In the genomic region with DNA sequence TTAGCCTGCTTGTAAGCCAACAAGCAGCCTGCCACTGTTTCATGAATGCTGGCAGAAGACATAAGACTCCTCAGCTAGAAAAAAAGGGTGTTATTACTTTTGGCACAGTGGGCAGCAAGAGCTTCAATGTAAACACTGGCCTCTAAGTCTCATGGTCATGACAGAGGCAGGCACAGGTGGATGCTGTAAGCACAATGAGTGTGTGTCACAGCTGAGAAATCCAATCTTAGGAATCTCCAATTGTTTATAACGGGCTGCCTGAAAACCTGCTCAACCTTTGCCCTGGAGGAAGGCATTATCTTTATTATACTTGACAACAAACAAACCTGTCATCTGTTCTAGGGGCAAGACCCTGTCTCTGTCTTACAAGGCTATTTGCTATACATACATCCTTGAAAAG, we compare ENCODE assay signal across 20 cellular contexts.
A peak's percentile ranks its signal among the peaks of the same experiment; 100 is the strongest.
DNase-seq lines count a peak whose midpoint lies in the region; ATAC-seq, FAIRE-seq and TF ChIP-seq lines count a peak whose summit lies in the region.
"Had no signal": no experiment of that assay in that cellular context is flagged by ENCODE, and none has a peak within 500 bp of the region (broad histone marks: within the 10 kb centered on the region; RNA-seq: fewer than 3 reads in every experiment).

No MANE protein-coding gene starts in this region.

- FAIRE-seq in bronchial epithelial cell (lab: Jason Lieb, UNC): peak; percentile 84
- FAIRE-seq: GM12878, GM18507, HepG2 had no signal

- no peak overlapping the region for H3K4me3 Mint-ChIP-seq in neural progenitor cell
- H3K4me3 Mint-ChIP-seq: CD14-positive monocyte; CD4-positive, alpha-beta memory T cell; GM23338; HFFc6; IgD-negative memory B cell had no signal

- H3F3A ChIP-seq in neural progenitor cell (ENCODE audit: low read depth): no peaks in the 10 kb centered on the region

- H3K36me3 ChIP-seq in bronchial epithelial cell (ENCODE audit: control insufficient read depth, insufficient read depth, low read length) (no peaks in the 10 kb centered on the region), neural progenitor cell (no peaks in the 10 kb centered on the region)
- H3K36me3 ChIP-seq: BLaER1 had no signal

- H3K4me1 Mint-ChIP-seq in neural progenitor cell: peaks cover 6% of the 10 kb centered on the region
- H3K4me1 Mint-ChIP-seq: CD14-positive monocyte; CD4-positive, alpha-beta memory T cell; GM23338; IgD-negative memory B cell had no signal

- TF ChIP-seq CTCF in bronchial epithelial cell (IDR thresholded peaks at IDR 0.05; ENCODE audit: insufficient read depth, low read length, severe bottlenecking) (no peak), neural progenitor cell (IDR thresholded peaks at IDR 0.05) (no peak)

- no peak overlapping the region for H3K27ac Mint-ChIP-seq in neural progenitor cell
- H3K27ac Mint-ChIP-seq: CD14-positive monocyte; CD4-positive, alpha-beta memory T cell; GM23338; HFFc6; IgD-negative memory B cell had no signal

- H3K27ac ChIP-seq in neural progenitor cell: no peak overlapping the region
- H3K27ac ChIP-seq: BLaER1 had no signal

- peaks cover 2% of the 10 kb centered on the region for H3K9me3 Mint-ChIP-seq in neural progenitor cell
- H3K9me3 Mint-ChIP-seq: GM23338, HFFc6 had no signal

- H3K9me3 ChIP-seq in neural progenitor cell (ENCODE audit: low read depth): no peaks in the 10 kb centered on the region
- H3K9me3 ChIP-seq: BLaER1 had no signal

- peak overlapping the region; percentile 22 for H3K4me2 ChIP-seq in neural progenitor cell
- H3K4me2 ChIP-seq: BLaER1, GM23338 had no signal

- no peak for ATAC-seq in GM18498 (IDR thresholded peaks at IDR 0.05; ENCODE audit: unreplicated experiment)
- no peak for ATAC-seq in GM18502 (IDR thresholded peaks at IDR 0.05; ENCODE audit: poor library complexity, unreplicated experiment)
- ATAC-seq: GM12878, GM23338, HCT116, HepG2 had no signal

- H3K36me3 Mint-ChIP-seq in neural progenitor cell: no peaks in the 10 kb centered on the region
- H3K36me3 Mint-ChIP-seq: CD14-positive monocyte; CD4-positive, alpha-beta memory T cell; IgD-negative memory B cell had no signal

- H2AFZ ChIP-seq in neural progenitor cell (replicated peaks): no peak overlapping the region
- H2AFZ ChIP-seq: GM23338 had no signal

- DNase-seq in ELF-1 (ENCODE audit: low read depth, low spot score) (peak; percentile 43), NCI-H2227 treated with DMSO at 0.1 percent for 48 hours (lab: John Stamatoyannopoulos, UW) (peak; percentile 56), bronchial epithelial cell (ENCODE audit: low read depth) (no peak), neural progenitor cell (ENCODE audit: low spot score) (peak; percentile 6), NCI-H2171 (lab: John Stamatoyannopoulos, UW) (no peak)
- DNase-seq: 8988T; CD4-positive, alpha-beta memory T cell; DMS79 treated with DMSO at 0.1 percent for 48 hours; H7; HFFc6 had no signal

- peaks cover 6% of the 10 kb centered on the region for H3K4me1 ChIP-seq in neural progenitor cell
- H3K4me1 ChIP-seq: BLaER1 had no signal

- peaks cover 2% of the 10 kb centered on the region for H3K27me3 Mint-ChIP-seq in neural progenitor cell (ENCODE audit: insufficient read depth, low read depth)
- H3K27me3 Mint-ChIP-seq: CD4-positive, alpha-beta memory T cell; IgD-negative memory B cell had no signal

- H3K27me3 ChIP-seq in bronchial epithelial cell (ENCODE audit: control insufficient read depth, insufficient read depth, low read length) (no peaks in the 10 kb centered on the region), neural progenitor cell (no peaks in the 10 kb centered on the region)
- H3K27me3 ChIP-seq: BLaER1 had no signal

- H3K4me3 ChIP-seq in bronchial epithelial cell (ENCODE audit: low read depth, low read length) (no peak overlapping the region), neural progenitor cell (no peak overlapping the region)
- H3K4me3 ChIP-seq: BLaER1, GM12878, GM23338 had no signal

- no peaks in the 10 kb centered on the region for H3K79me2 ChIP-seq in neural progenitor cell (ENCODE audit: low read depth)

- no peak overlapping the region for H3K9ac ChIP-seq in neural progenitor cell
- H3K9ac ChIP-seq: BLaER1 had no signal

- no peaks in the 10 kb centered on the region for H4K20me1 ChIP-seq in neural progenitor cell (ENCODE audit: low read depth)
- H4K20me1 ChIP-seq: BLaER1 had no signal

Comparison
In these comparisons a context has a peak if more than half of its experiments do, and no peak if none do; other contexts are left out.
1. DNase-seq: peak in ELF-1 (single experiment), NCI-H2227 treated with DMSO at 0.1 percent for 48 hours (single experiment) and neural progenitor cell (single experiment); none in bronchial epithelial cell (single experiment) and NCI-H2171 (single experiment).